In genomic region chr5:174418809-174419522, GRCh38 we compare ENCODE assay signal across 8 cellular contexts.
A peak's percentile ranks its signal among the peaks of the same experiment; 100 is the strongest.
DNase-seq lines count a peak whose midpoint lies in the region; ATAC-seq and TF ChIP-seq lines count a peak whose summit lies in the region.

No MANE protein-coding gene starts in this region.

- H3K4me1 ChIP-seq in right atrium auricular region = peaks cover 0 to 4% of the 10 kb centered on the region in 2 donors
- H3K4me1 ChIP-seq in NT2/D1 (ENCODE audit: insufficient read depth, insufficient read length) = no peaks in the 10 kb centered on the region
- H3K4me1 ChIP-seq in foreskin keratinocyte = peaks cover 5% of the 10 kb centered on the region
- H3K4me1 ChIP-seq in smooth muscle cell (ENCODE audit: low read depth) = peaks cover 3% of the 10 kb centered on the region

- H3K27ac ChIP-seq in right atrium auricular region (no peak overlapping the region), foreskin keratinocyte (no peak overlapping the region), smooth muscle cell (ENCODE audit: low read depth) (peak overlapping the region; percentile 40)

- 5% methylated on average over 17 of the region's 17 CpGs for WGBS in smooth muscle cell (ENCODE audit: low lambda C conversion rate)

- H3K36me3 ChIP-seq in right atrium auricular region = no peaks in the 10 kb centered on the region
- H3K36me3 ChIP-seq in NT2/D1 (ENCODE audit: insufficient read depth, insufficient read length, low read length) = no peaks in the 10 kb centered on the region
- no peaks in the 10 kb centered on the region for H3K36me3 ChIP-seq in smooth muscle cell (ENCODE audit: low read depth)

- H3K9me3 ChIP-seq in right atrium auricular region (no peaks in the 10 kb centered on the region), NT2/D1 (ENCODE audit: insufficient read depth, low read length) (no peaks in the 10 kb centered on the region), smooth muscle cell (replicated peaks; ENCODE audit: low read depth) (no peaks in the 10 kb centered on the region)

- TF ChIP-seq CTCF in right atrium auricular region (IDR thresholded peaks at IDR 0.05) (no peak), foreskin keratinocyte (conservative IDR thresholded peaks at IDR 0.05) (no peak), smooth muscle cell (IDR thresholded peaks at IDR 0.05; ENCODE audit: borderline replicate concordance, insufficient read depth, poor library complexity, severe bottlenecking) (no peak)

- intact Hi-C loops in Right ventricle myocardium superior (cut with DNase I) = loop anchor here (2.0 kb wide), 2 partner anchors 374 to 518 kb away; no protein-coding TSS in a partner anchor

- no peaks in the 10 kb centered on the region for H3K79me2 ChIP-seq in smooth muscle cell (ENCODE audit: low read depth)

- H2AFZ ChIP-seq in smooth muscle cell (ENCODE audit: low read depth) = peak overlapping the region; percentile 82

- H3K27me3 ChIP-seq in right atrium auricular region (no peaks in the 10 kb centered on the region), NT2/D1 (ENCODE audit: insufficient read depth, insufficient read length) (no peaks in the 10 kb centered on the region), foreskin keratinocyte (no peaks in the 10 kb centered on the region), smooth muscle cell (ENCODE audit: low read depth) (no peaks in the 10 kb centered on the region)

- H3K9ac ChIP-seq in NT2/D1 (ENCODE audit: insufficient read length, low read depth) = no peak overlapping the region
- H3K9ac ChIP-seq in smooth muscle cell (ENCODE audit: low read depth) = no peak overlapping the region

- H3F3A ChIP-seq in smooth muscle cell (ENCODE audit: low read depth) = no peaks in the 10 kb centered on the region

- H3K4me3 ChIP-seq in right atrium auricular region = peak overlapping the region in 1 of 2 donors; percentile 5
- peak overlapping the region; percentile 34 for H3K4me3 ChIP-seq in NT2/D1 (ENCODE audit: insufficient read length, low read depth)
- H3K4me3 ChIP-seq in smooth muscle cell = peak overlapping the region; percentile 45

- H3K4me2 ChIP-seq in smooth muscle cell = peak overlapping the region; percentile 81

- peak; percentile 58 for ATAC-seq in Right ventricle myocardium superior (ENCODE audit: poor library complexity)
- peak; percentile 57 for ATAC-seq in foreskin keratinocyte

- DNase-seq in Right ventricle myocardium superior (no peak), right atrium auricular region (ENCODE audit: low spot score) (no peak), NT2/D1 (ENCODE audit: low read depth, low spot score) (no peak), foreskin keratinocyte (no peak), smooth muscle cell (lab: John Stamatoyannopoulos, UW; ENCODE audit: unreplicated experiment) (no peak), SHP77 (lab: John Stamatoyannopoulos, UW) (no peak), COR-L47 (lab: John Stamatoyannopoulos, UW) (no peak), AG08395 (ENCODE audit: low spot score) (no peak)

- no peaks in the 10 kb centered on the region for H4K20me1 ChIP-seq in smooth muscle cell (ENCODE audit: low read depth)
